ENCODE assay signal across 2 cellular contexts in the genomic region with DNA sequence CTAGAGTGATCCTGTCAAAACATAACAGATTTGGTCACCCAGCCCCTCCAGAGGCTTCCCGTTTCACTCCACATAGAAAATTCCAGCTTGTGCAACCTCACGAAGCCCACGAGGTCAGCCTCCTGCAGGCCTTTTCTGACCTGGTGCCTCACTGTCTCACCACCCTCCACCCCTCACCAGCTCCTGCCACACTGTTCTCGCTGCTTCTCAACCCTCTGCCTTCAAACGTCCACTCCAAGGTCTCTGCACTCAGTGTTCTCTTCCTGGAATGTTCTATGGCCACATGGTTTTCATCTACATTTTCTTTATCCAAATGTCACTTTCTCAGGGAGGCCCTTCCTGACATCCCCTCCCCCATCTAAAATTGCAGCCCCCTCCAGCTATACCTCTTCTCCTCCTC.
TF ChIP-seq lines count a peak whose summit lies in the region.

No MANE protein-coding gene starts in this region.

TF ChIP-seq in SK-N-SH treated with all-trans-retinoic acid at 6 μM for 48 hours, 23 proteins besides CTCF, POLR2A, EP300 and RAD21 (continued from another document):
- TF ChIP-seq, protein P1, sequence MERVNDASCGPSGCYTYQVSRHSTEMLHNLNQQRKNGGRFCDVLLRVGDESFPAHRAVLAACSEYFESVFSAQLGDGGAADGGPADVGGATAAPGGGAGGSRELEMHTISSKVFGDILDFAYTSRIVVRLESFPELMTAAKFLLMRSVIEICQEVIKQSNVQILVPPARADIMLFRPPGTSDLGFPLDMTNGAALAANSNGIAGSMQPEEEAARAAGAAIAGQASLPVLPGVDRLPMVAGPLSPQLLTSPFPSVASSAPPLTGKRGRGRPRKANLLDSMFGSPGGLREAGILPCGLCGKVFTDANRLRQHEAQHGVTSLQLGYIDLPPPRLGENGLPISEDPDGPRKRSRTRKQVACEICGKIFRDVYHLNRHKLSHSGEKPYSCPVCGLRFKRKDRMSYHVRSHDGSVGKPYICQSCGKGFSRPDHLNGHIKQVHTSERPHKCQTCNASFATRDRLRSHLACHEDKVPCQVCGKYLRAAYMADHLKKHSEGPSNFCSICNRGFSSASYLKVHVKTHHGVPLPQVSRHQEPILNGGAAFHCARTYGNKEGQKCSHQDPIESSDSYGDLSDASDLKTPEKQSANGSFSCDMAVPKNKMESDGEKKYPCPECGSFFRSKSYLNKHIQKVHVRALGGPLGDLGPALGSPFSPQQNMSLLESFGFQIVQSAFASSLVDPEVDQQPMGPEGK (CRISPR knock-in tag; IDR thresholded peaks at IDR 0.05; ENCODE audit: borderline replicate concordance) = no peak
- TF ChIP-seq, protein P2, sequence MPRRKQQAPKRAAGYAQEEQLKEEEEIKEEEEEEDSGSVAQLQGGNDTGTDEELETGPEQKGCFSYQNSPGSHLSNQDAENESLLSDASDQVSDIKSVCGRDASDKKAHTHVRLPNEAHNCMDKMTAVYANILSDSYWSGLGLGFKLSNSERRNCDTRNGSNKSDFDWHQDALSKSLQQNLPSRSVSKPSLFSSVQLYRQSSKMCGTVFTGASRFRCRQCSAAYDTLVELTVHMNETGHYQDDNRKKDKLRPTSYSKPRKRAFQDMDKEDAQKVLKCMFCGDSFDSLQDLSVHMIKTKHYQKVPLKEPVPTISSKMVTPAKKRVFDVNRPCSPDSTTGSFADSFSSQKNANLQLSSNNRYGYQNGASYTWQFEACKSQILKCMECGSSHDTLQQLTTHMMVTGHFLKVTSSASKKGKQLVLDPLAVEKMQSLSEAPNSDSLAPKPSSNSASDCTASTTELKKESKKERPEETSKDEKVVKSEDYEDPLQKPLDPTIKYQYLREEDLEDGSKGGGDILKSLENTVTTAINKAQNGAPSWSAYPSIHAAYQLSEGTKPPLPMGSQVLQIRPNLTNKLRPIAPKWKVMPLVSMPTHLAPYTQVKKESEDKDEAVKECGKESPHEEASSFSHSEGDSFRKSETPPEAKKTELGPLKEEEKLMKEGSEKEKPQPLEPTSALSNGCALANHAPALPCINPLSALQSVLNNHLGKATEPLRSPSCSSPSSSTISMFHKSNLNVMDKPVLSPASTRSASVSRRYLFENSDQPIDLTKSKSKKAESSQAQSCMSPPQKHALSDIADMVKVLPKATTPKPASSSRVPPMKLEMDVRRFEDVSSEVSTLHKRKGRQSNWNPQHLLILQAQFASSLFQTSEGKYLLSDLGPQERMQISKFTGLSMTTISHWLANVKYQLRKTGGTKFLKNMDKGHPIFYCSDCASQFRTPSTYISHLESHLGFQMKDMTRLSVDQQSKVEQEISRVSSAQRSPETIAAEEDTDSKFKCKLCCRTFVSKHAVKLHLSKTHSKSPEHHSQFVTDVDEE (CRISPR knock-in tag; IDR thresholded peaks at IDR 0.05) = no peak

TF ChIP-seq in SK-N-SH, 30 proteins besides CTCF, POLR2A, EP300 and RAD21 (continued from another document):
- TF ChIP-seq, protein P3, sequence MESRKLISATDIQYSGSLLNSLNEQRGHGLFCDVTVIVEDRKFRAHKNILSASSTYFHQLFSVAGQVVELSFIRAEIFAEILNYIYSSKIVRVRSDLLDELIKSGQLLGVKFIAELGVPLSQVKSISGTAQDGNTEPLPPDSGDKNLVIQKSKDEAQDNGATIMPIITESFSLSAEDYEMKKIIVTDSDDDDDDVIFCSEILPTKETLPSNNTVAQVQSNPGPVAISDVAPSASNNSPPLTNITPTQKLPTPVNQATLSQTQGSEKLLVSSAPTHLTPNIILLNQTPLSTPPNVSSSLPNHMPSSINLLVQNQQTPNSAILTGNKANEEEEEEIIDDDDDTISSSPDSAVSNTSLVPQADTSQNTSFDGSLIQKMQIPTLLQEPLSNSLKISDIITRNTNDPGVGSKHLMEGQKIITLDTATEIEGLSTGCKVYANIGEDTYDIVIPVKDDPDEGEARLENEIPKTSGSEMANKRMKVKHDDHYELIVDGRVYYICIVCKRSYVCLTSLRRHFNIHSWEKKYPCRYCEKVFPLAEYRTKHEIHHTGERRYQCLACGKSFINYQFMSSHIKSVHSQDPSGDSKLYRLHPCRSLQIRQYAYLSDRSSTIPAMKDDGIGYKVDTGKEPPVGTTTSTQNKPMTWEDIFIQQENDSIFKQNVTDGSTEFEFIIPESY (IDR thresholded peaks at IDR 0.05; ENCODE audit: borderline replicate concordance, low read depth) = no peak
- TF ChIP-seq TCF12 (IDR thresholded peaks at IDR 0.05) = no peak
- TF ChIP-seq ELF1 (IDR thresholded peaks at IDR 0.05) = no peak
- TF ChIP-seq CHD2 (IDR thresholded peaks at IDR 0.05; ENCODE audit: low read length, partially characterized antibody) = no peak
- no peak for TF ChIP-seq NRF1 (IDR thresholded peaks at IDR 0.05; ENCODE audit: low read depth, low read length)
- TF ChIP-seq, protein P4, sequence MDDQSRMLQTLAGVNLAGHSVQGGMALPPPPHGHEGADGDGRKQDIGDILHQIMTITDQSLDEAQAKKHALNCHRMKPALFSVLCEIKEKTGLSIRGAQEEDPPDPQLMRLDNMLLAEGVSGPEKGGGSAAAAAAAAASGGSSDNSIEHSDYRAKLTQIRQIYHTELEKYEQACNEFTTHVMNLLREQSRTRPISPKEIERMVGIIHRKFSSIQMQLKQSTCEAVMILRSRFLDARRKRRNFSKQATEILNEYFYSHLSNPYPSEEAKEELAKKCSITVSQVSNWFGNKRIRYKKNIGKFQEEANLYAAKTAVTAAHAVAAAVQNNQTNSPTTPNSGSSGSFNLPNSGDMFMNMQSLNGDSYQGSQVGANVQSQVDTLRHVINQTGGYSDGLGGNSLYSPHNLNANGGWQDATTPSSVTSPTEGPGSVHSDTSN (IDR thresholded peaks at IDR 0.05) = no peak
- no peak for TF ChIP-seq SMC3 (IDR thresholded peaks at IDR 0.05; ENCODE audit: low read depth, low read length)
- TF ChIP-seq GABPA (IDR thresholded peaks at IDR 0.05; ENCODE audit: low read depth) = no peak
